1 cellular context compared by ENCODE assay signal in the genomic region with DNA sequence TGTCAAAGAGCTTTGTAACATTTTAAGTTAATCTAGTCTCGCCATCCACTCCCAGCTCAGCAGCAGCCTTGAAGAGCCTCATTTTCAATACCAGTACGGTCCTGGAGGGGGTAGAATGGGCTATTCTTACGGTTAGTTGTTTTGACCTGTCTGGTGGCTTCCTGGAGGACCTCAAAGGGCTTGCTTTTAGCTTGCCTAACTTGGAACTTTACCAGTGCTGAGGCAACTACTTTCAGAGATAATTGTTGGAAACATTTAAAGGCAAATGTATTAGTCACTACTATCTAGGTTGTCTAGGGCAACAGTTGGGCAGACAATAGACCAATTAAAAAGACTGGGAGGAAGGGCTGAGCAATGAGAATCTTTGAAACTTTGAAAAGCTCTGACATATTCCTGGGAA.
TF ChIP-seq lines count a peak whose summit lies in the region.

No MANE protein-coding gene starts in this region.

TF ChIP-seq in H1, 55 proteins besides CTCF, POLR2A, EP300 and RAD21 (continued from another document):
- TF ChIP-seq SIN3A (conservative IDR thresholded peaks at IDR 0.05 in 1 of 2, IDR thresholded peaks at IDR 0.05 in 1 of 2; ENCODE audit: low read depth in 1 of 2, low read length in 2 of 2), result no peak
- no peak for TF ChIP-seq SRF (IDR thresholded peaks at IDR 0.05; ENCODE audit: low read depth, low read length)
- TF ChIP-seq SUZ12 (IDR thresholded peaks at IDR 0.05; ENCODE audit: low read length), result no peak
- no peak for TF ChIP-seq TEAD4 (IDR thresholded peaks at IDR 0.05; ENCODE audit: low read depth, low read length)
- no peak for TF ChIP-seq HDAC2 (IDR thresholded peaks at IDR 0.05; ENCODE audit: borderline replicate concordance in 1 of 2, low read depth in 2 of 2, low read length in 2 of 2)
- no peak for TF ChIP-seq PHF8 (conservative IDR thresholded peaks at IDR 0.05; ENCODE audit: low read depth, low read length)
- no peak for TF ChIP-seq SP1 (IDR thresholded peaks at IDR 0.05; ENCODE audit: low read depth, low read length)
